In the genomic region with DNA sequence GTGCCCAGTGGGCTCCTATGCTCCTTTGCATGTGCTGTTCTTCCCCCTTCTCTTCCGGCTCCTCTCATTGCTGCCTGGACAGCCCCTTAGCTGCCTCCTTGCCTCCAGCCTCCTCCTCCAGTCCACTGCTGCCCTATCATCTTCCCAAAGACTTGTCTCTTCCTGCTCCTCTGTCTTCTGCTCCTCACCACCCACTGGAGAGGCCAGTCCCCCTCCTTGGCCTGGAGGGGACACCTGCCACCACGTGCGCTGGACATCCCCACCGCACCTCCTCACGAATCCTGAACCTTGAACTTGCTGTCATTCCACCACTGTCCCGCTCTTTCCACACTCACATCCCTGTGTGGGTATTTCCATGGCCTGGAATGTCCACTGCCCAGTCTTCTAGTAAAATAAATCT, we compare ENCODE assay signal across 10 cellular contexts. TPM values are rescaled to one million over a fixed set of nuclear protein-coding genes. Genes with fewer than 3 reads are reported as not detected.
DNase-seq lines count a peak whose midpoint lies in the region; ATAC-seq, FAIRE-seq and TF ChIP-seq lines count a peak whose summit lies in the region.
"Had no signal": no experiment of that assay in that cellular context is flagged by ENCODE, and none has a peak within 500 bp of the region (broad histone marks: within the 10 kb centered on the region; RNA-seq: fewer than 3 reads in every experiment).

No MANE protein-coding gene starts in this region.

- POLR2A ChIA-PET in Caco-2 (lab: Charles Lee) = no interaction called here

- ATAC-seq in RWPE2 (ENCODE audit: low read depth) (no peak), gastroesophageal sphincter (no peak), GM18867 (IDR thresholded peaks at IDR 0.05; ENCODE audit: unreplicated experiment) (no peak), GM18909 (IDR thresholded peaks at IDR 0.05; ENCODE audit: poor library complexity, unreplicated experiment) (no peak)
- ATAC-seq in stimulated activated memory B cell treated with anti-CD40 and anti-IgM and Interleukin-4, amounts not matched to agents 10 μg/mL and 1 μg/mL and 100 μg/mL, for 72 hours = no peak

- 84 to 91% methylated on average over 5 of the region's 6 CpGs for WGBS in gastroesophageal sphincter (ENCODE audit: low coverage in 1 of 2), 2 donors

- CTCF ChIA-PET in Caco-2 (lab: Charles Lee) = interaction anchor here (0.8 to 1.6 kb wide), 2 partner anchors 72 kb away, joined by 3 to 4 read pairs; no protein-coding TSS in a partner anchor

- TF ChIP-seq POLR2A in gastroesophageal sphincter (IDR thresholded peaks at IDR 0.05) (no peak), GM12891 (IDR thresholded peaks at IDR 0.05; ENCODE audit: low read depth, low read length) (no peak)

- peak overlapping the region; percentile 99 for H3K27ac ChIP-seq in RWPE2 (ENCODE audit: poor library complexity, severe bottlenecking)
- peak overlapping the region; percentile 84 to 93 (median 90) for H3K27ac ChIP-seq in gastroesophageal sphincter

- peak overlapping the region; percentile 69 for H3K9ac ChIP-seq in skeletal muscle satellite cell (ENCODE audit: low read depth, low read length)

- no peak for TF ChIP-seq EP300 in gastroesophageal sphincter (IDR thresholded peaks at IDR 0.05)

- H3K27me3 ChIP-seq in Caco-2 (replicated peaks; ENCODE audit: control insufficient read depth, insufficient read depth, low read length) (no peaks in the 10 kb centered on the region), RWPE2 (ENCODE audit: insufficient read depth, poor library complexity, severe bottlenecking) (no peaks in the 10 kb centered on the region), gastroesophageal sphincter (no peaks in the 10 kb centered on the region), skeletal muscle satellite cell (ENCODE audit: control insufficient read depth, insufficient read depth, low read length) (no peaks in the 10 kb centered on the region)

- no peak for FAIRE-seq in GM12891 (lab: Jason Lieb, UNC)

- H3K9me3 Mint-ChIP-seq in Caco-2 (ENCODE audit: unreplicated experiment) = no peaks in the 10 kb centered on the region
- H3K9me3 Mint-ChIP-seq in stimulated activated memory B cell treated with anti-CD40 and anti-IgM and Interleukin-4, amounts not matched to agents 10 μg/mL and 1 μg/mL and 100 μg/mL, for 72 hours = no peaks in the 10 kb centered on the region
- H3K9me3 Mint-ChIP-seq: memory B cell had no signal

- H3K4me1 Mint-ChIP-seq in Caco-2 (ENCODE audit: low read depth, unreplicated experiment) = peaks cover 65% of the 10 kb centered on the region
- H3K4me1 Mint-ChIP-seq in stimulated activated memory B cell treated with anti-CD40 and anti-IgM and Interleukin-4, amounts not matched to agents 10 μg/mL and 1 μg/mL and 100 μg/mL, for 72 hours = no peaks in the 10 kb centered on the region
- H3K4me1 Mint-ChIP-seq: memory B cell had no signal

- intact Hi-C loops in Caco-2 (cut with micrococcal nuclease; ENCODE audit: unreplicated experiment) = loop anchor here (5.0 kb wide), 1 partner anchor 122 kb away; no protein-coding TSS in a partner anchor

- no peak overlapping the region for H3K4me3 ChIP-seq in Caco-2 (ENCODE audit: low read depth, low read length)
- no peak overlapping the region for H3K4me3 ChIP-seq in RWPE2 (ENCODE audit: severe bottlenecking)
- no peak overlapping the region for H3K4me3 ChIP-seq in gastroesophageal sphincter
- no peak overlapping the region for H3K4me3 ChIP-seq in skeletal muscle satellite cell (ENCODE audit: low read length)

- peak overlapping the region; percentile 83 for H3K27ac Mint-ChIP-seq in Caco-2 (ENCODE audit: unreplicated experiment)
- H3K27ac Mint-ChIP-seq in stimulated activated memory B cell treated with anti-CD40 and anti-IgM and Interleukin-4, amounts not matched to agents 10 μg/mL and 1 μg/mL and 100 μg/mL, for 72 hours = no peak overlapping the region
- H3K27ac Mint-ChIP-seq: memory B cell had no signal

- no peak overlapping the region for H3K4me3 Mint-ChIP-seq in Caco-2 (ENCODE audit: unreplicated experiment)
- H3K4me3 Mint-ChIP-seq in stimulated activated memory B cell treated with anti-CD40 and anti-IgM and Interleukin-4, amounts not matched to agents 10 μg/mL and 1 μg/mL and 100 μg/mL, for 72 hours = no peak overlapping the region
- H3K4me3 Mint-ChIP-seq: memory B cell had no signal

- no peak for TF ChIP-seq CTCF in Caco-2 (IDR thresholded peaks at IDR 0.05; ENCODE audit: insufficient read depth in 1 of 2, low read depth in 1 of 2, low read length in 1 of 2, severe bottlenecking in 1 of 2, unreplicated experiment in 1 of 2)
- TF ChIP-seq CTCF in RWPE2 (IDR thresholded peaks at IDR 0.05; ENCODE audit: poor library complexity, severe bottlenecking) = no peak
- TF ChIP-seq CTCF in gastroesophageal sphincter (IDR thresholded peaks at IDR 0.05) = no peak

- DNase-seq in Caco-2 (no peak), RWPE2 (ENCODE audit: low spot score) (no peak), GM12891 (ENCODE audit: insufficient read length, low spot score) (no peak)
- DNase-seq: NCI-H69 had no signal

- peaks cover 2% of the 10 kb centered on the region for H3K36me3 ChIP-seq in Caco-2 (ENCODE audit: control insufficient read depth, insufficient read depth, low read length)
- peaks cover 87% of the 10 kb centered on the region for H3K36me3 ChIP-seq in RWPE2 (ENCODE audit: low read depth)
- peaks cover 0 to 13% of the 10 kb centered on the region in 2 donors for H3K36me3 ChIP-seq in gastroesophageal sphincter
- H3K36me3 ChIP-seq in skeletal muscle satellite cell (ENCODE audit: insufficient read depth, low read length) = peaks cover 34% of the 10 kb centered on the region

- H3K27me3 Mint-ChIP-seq in Caco-2 (ENCODE audit: insufficient read depth, unreplicated experiment) = no peaks in the 10 kb centered on the region
- peaks cover 10% of the 10 kb centered on the region for H3K27me3 Mint-ChIP-seq in stimulated activated memory B cell treated with anti-CD40 and anti-IgM and Interleukin-4, amounts not matched to agents 10 μg/mL and 1 μg/mL and 100 μg/mL, for 72 hours

- no TSS peak for BruUV-seq in Caco-2 (replicated peaks; lab: Mats Ljungman, UMichigan)

- H3K9me3 ChIP-seq in Caco-2 (no peaks in the 10 kb centered on the region), RWPE2 (ENCODE audit: severe bottlenecking) (no peaks in the 10 kb centered on the region), gastroesophageal sphincter (no peaks in the 10 kb centered on the region), skeletal muscle satellite cell (replicated peaks; ENCODE audit: low read length) (no peaks in the 10 kb centered on the region)

- H3K4me2 ChIP-seq in skeletal muscle satellite cell (ENCODE audit: low read length) = no peak overlapping the region

- peaks cover 72% of the 10 kb centered on the region for H3K4me1 ChIP-seq in Caco-2
- peaks cover 32% of the 10 kb centered on the region for H3K4me1 ChIP-seq in RWPE2 (ENCODE audit: insufficient read depth, poor library complexity, severe bottlenecking)
- H3K4me1 ChIP-seq in gastroesophageal sphincter = peaks cover 33 to 95% (median 52%) of the 10 kb centered on the region in 3 donors
- peaks cover 70% of the 10 kb centered on the region for H3K4me1 ChIP-seq in skeletal muscle satellite cell (ENCODE audit: control insufficient read depth, insufficient read depth, low read length)

- H3K36me3 Mint-ChIP-seq in Caco-2 (ENCODE audit: insufficient read depth, unreplicated experiment) = peaks cover 82% of the 10 kb centered on the region
- H3K36me3 Mint-ChIP-seq in stimulated activated memory B cell treated with anti-CD40 and anti-IgM and Interleukin-4, amounts not matched to agents 10 μg/mL and 1 μg/mL and 100 μg/mL, for 72 hours = no peaks in the 10 kb centered on the region
- H3K36me3 Mint-ChIP-seq: memory B cell had no signal

TF ChIP-seq in GM12891, 5 proteins besides CTCF, POLR2A, EP300 and RAD21:
- TF ChIP-seq POLR2AphosphoS5 (IDR thresholded peaks at IDR 0.05; ENCODE audit: low read depth, low read length) (no peak), PAX5 (IDR thresholded peaks at IDR 0.05; ENCODE audit: insufficient read depth, low read length, severe bottlenecking) (no peak), SPI1 (IDR thresholded peaks at IDR 0.05; ENCODE audit: low read depth, low read length) (no peak), POU2F2 (IDR thresholded peaks at IDR 0.05; ENCODE audit: low read depth, low read length) (no peak), TAF1 (IDR thresholded peaks at IDR 0.05; ENCODE audit: low read depth, low read length) (no peak)
TF ChIP-seq in GM12891: peak in this region for 0.

RNA-seq across cellular contexts. Expression of a gene that starts 49.8 kb away (rescaled TPM):
- 247 and 272 TPM in 2 replicates for total RNA-seq in Caco-2 (2022)
- total RNA-seq in gastroesophageal sphincter = 100 to 1,000 TPM; 196 to 550 (median 237) TPM
- total RNA-seq in skeletal muscle satellite cell (2012; rRNA removed) = 25.6 and 43.9 TPM in 2 replicates
- polyA plus RNA-seq in GM12891 (2012; ENCODE audit: low read depth, missing spikeins) = 3.4 TPM
